In the genomic region with DNA sequence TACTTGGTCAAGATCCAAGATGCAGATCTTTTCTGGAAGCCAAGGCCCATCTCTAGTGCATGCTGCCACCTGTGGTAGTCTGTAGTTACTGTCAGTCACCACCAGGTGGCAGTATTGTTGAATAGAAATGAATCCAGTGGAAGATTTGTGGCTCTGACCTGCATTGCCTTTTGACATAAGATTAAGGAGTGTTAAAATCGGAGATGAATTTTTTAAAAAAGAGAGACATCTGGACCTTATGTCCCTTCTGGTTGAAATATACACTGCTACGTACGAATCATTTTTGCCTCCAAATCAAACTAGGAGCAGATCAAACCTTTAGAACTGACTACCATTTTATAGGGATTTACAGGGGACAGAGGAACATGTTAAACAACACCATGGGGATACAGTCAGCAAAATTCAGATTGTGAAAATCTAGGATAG, we compare ENCODE assay signal across 1 cellular context.
TF ChIP-seq lines count a peak whose summit lies in the region.

No MANE protein-coding gene starts in this region.

TF ChIP-seq in K562, 482 proteins besides CTCF, POLR2A, EP300 and RAD21 (continued from another document):
- TF ChIP-seq, protein P1, sequence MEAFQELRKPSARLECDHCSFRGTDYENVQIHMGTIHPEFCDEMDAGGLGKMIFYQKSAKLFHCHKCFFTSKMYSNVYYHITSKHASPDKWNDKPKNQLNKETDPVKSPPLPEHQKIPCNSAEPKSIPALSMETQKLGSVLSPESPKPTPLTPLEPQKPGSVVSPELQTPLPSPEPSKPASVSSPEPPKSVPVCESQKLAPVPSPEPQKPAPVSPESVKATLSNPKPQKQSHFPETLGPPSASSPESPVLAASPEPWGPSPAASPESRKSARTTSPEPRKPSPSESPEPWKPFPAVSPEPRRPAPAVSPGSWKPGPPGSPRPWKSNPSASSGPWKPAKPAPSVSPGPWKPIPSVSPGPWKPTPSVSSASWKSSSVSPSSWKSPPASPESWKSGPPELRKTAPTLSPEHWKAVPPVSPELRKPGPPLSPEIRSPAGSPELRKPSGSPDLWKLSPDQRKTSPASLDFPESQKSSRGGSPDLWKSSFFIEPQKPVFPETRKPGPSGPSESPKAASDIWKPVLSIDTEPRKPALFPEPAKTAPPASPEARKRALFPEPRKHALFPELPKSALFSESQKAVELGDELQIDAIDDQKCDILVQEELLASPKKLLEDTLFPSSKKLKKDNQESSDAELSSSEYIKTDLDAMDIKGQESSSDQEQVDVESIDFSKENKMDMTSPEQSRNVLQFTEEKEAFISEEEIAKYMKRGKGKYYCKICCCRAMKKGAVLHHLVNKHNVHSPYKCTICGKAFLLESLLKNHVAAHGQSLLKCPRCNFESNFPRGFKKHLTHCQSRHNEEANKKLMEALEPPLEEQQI (IDR thresholded peaks at IDR 0.05) = peak; percentile 82
- TF ChIP-seq ZC3H4 (CRISPR knock-in tag; IDR thresholded peaks at IDR 0.05; ENCODE audit: borderline replicate concordance) (no peak), TRIM28 (IDR thresholded peaks at IDR 0.05) (peak; percentile 92; the same call in 1 of the 2 replicates), RBBP5 (IDR thresholded peaks at IDR 0.05; ENCODE audit: borderline replicate concordance, insufficient read depth, low read length, poor library complexity, severe bottlenecking) (no peak), NR3C1 (CRISPR knock-in tag; IDR thresholded peaks at IDR 0.05) (no peak), ELF1 (tag; IDR thresholded peaks at IDR 0.05) (no peak), SPI1 (IDR thresholded peaks at IDR 0.05; ENCODE audit: borderline replicate concordance, low read depth, low read length) (no peak), ZNF778 (CRISPR knock-in tag; IDR thresholded peaks at IDR 0.05) (no peak), C11orf30 (IDR thresholded peaks at IDR 0.05; ENCODE audit: low read depth) (peak; percentile 19; the same call in 1 of the 2 replicates), FOXK1 (CRISPR knock-in tag; IDR thresholded peaks at IDR 0.05; ENCODE audit: borderline replicate concordance) (no peak), CBX3 (IDR thresholded peaks at IDR 0.05; ENCODE audit: borderline replicate concordance in 1 of 2, low read length in 2 of 2) (peak in 1 of 2 experiments; percentile 95; a peak in 1 of 3 replicates), ADNP (tag; IDR thresholded peaks at IDR 0.05) (peak; percentile 58; the same call in 1 of the 2 replicates), FOXM1 (IDR thresholded peaks at IDR 0.05; ENCODE audit: low read depth) (no peak), FOXM1 (CRISPR knock-in tag; IDR thresholded peaks at IDR 0.05; ENCODE audit: low read depth) (no peak), TAL1 (IDR thresholded peaks at IDR 0.05) (no peak), TRIM24 (IDR thresholded peaks at IDR 0.05) (peak; percentile 80 to 87), SUPT5H (IDR thresholded peaks at IDR 0.05) (no peak)
- TF ChIP-seq, protein P2, sequence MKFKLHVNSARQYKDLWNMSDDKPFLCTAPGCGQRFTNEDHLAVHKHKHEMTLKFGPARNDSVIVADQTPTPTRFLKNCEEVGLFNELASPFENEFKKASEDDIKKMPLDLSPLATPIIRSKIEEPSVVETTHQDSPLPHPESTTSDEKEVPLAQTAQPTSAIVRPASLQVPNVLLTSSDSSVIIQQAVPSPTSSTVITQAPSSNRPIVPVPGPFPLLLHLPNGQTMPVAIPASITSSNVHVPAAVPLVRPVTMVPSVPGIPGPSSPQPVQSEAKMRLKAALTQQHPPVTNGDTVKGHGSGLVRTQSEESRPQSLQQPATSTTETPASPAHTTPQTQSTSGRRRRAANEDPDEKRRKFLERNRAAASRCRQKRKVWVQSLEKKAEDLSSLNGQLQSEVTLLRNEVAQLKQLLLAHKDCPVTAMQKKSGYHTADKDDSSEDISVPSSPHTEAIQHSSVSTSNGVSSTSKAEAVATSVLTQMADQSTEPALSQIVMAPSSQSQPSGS (CRISPR knock-in tag; IDR thresholded peaks at IDR 0.05) = no peak
